In genomic region chr3:195637011-195637410, GRCh38 we compare ENCODE assay signal across 1 cellular context. TPM values are rescaled to one million over a fixed set of nuclear protein-coding genes. Genes with fewer than 3 reads are reported as not detected.
"Had no signal": no experiment of that assay in that cellular context is flagged by ENCODE, and none has a peak within 500 bp of the region (broad histone marks: within the 10 kb centered on the region; RNA-seq: fewer than 3 reads in every experiment).

No MANE protein-coding gene starts in this region.

RNA-seq across cellular contexts. Expression of gene APOD, which starts 53.3 kb away (rescaled TPM):
- total RNA-seq: foreskin keratinocyte had no signal
